ENCODE assay signal across 2 cellular contexts in the genomic region with DNA sequence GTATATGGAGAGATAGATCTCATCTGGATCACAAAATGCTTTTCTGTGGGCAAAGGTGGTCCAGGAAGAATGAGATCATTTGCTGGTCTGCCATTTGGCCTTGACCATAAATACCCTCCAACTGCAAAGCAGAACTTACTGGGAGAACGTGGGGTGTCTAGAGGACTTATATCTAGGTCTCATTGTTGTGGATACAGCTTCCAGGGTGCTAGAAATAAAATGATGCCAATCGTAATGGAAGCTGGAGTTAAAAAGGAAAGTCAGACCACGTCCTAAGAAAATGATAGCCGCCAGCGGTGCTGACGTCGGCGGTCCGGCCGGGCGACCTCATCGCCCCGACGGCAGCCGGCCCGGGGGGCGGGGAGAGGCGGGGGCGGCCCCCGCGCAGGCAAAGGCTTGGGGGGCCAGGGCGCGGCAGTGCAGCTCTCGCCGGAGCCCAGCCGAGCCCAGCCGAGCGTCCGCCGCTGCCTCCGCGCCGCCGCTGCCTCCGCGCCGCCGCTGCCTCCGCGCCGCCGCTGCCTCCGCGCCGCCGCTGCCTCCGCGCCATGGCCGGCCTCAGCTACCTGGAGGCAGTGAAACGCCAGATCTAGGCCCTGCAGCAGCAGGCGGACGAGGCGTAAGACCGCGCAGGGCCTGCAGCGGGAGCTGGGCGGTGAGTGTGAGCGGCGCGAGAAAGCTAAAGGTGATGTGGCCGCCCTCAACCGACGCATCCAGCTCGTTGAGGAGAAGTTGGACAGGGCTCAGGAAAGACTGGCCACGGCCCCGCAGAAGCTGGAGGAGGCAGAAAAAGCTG.
TF ChIP-seq lines count a peak whose summit lies in the region.

No MANE protein-coding gene starts in this region.

TF ChIP-seq in SK-N-SH, 30 proteins besides CTCF, POLR2A, EP300 and RAD21 (continued from another document):
- TF ChIP-seq, protein P1, sequence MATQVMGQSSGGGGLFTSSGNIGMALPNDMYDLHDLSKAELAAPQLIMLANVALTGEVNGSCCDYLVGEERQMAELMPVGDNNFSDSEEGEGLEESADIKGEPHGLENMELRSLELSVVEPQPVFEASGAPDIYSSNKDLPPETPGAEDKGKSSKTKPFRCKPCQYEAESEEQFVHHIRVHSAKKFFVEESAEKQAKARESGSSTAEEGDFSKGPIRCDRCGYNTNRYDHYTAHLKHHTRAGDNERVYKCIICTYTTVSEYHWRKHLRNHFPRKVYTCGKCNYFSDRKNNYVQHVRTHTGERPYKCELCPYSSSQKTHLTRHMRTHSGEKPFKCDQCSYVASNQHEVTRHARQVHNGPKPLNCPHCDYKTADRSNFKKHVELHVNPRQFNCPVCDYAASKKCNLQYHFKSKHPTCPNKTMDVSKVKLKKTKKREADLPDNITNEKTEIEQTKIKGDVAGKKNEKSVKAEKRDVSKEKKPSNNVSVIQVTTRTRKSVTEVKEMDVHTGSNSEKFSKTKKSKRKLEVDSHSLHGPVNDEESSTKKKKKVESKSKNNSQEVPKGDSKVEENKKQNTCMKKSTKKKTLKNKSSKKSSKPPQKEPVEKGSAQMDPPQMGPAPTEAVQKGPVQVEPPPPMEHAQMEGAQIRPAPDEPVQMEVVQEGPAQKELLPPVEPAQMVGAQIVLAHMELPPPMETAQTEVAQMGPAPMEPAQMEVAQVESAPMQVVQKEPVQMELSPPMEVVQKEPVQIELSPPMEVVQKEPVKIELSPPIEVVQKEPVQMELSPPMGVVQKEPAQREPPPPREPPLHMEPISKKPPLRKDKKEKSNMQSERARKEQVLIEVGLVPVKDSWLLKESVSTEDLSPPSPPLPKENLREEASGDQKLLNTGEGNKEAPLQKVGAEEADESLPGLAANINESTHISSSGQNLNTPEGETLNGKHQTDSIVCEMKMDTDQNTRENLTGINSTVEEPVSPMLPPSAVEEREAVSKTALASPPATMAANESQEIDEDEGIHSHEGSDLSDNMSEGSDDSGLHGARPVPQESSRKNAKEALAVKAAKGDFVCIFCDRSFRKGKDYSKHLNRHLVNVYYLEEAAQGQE (IDR thresholded peaks at IDR 0.05; ENCODE audit: low read depth, low read length): no peak
- TF ChIP-seq GABPA (IDR thresholded peaks at IDR 0.05; ENCODE audit: low read depth) (no peak), SIN3A (IDR thresholded peaks at IDR 0.05; ENCODE audit: borderline replicate concordance, low read depth, low read length) (no peak), FOXJ3 (CRISPR knock-in tag; IDR thresholded peaks at IDR 0.05) (no peak), NRF1 (IDR thresholded peaks at IDR 0.05; ENCODE audit: low read depth, low read length) (no peak)

TF ChIP-seq in SK-N-SH treated with all-trans-retinoic acid at 6 μM for 48 hours, 23 proteins besides CTCF, POLR2A, EP300 and RAD21 (continued from another document):
- TF ChIP-seq, protein P2, sequence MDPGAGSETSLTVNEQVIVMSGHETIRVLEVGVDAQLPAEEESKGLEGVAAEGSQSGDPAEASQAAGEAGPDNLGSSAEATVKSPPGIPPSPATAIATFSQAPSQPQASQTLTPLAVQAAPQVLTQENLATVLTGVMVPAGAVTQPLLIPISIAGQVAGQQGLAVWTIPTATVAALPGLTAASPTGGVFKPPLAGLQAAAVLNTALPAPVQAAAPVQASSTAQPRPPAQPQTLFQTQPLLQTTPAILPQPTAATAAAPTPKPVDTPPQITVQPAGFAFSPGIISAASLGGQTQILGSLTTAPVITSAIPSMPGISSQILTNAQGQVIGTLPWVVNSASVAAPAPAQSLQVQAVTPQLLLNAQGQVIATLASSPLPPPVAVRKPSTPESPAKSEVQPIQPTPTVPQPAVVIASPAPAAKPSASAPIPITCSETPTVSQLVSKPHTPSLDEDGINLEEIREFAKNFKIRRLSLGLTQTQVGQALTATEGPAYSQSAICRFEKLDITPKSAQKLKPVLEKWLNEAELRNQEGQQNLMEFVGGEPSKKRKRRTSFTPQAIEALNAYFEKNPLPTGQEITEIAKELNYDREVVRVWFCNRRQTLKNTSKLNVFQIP (CRISPR knock-in tag; IDR thresholded peaks at IDR 0.05; ENCODE audit: borderline replicate concordance, low read depth): no peak
- TF ChIP-seq GLIS3 (CRISPR knock-in tag; IDR thresholded peaks at IDR 0.05): no peak
TF ChIP-seq in SK-N-SH treated with all-trans-retinoic acid at 6 μM for 48 hours: peak in this region for 0.
